ENCODE assay signal across 17 cellular contexts in the genomic region with DNA sequence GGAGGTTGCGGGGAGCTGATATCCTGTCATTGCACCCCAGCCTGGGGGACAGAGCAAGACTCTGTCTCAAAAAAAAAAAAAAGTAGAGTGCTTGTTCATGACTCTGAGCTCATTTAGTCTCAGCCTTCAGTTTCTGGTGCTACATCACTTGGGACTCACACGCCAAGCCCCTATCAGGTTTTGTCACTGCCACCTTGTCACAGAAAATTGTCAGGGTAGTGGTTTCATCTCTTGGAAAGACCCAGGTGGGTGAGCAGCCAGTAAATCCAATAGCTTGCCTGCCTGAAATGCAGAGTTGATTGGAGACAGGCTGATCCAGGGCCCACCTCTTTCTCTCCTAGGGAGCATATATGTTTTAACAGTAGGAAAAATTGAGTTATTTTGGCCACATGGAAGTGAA.
"Had no signal": no experiment of that assay in that cellular context is flagged by ENCODE, and none has a peak within 500 bp of the region (broad histone marks: within the 10 kb centered on the region; RNA-seq: fewer than 3 reads in every experiment).

No MANE protein-coding gene starts in this region.

- H3K4me2 ChIP-seq: SK-N-SH had no signal

- H3K4me3 ChIP-seq: MG63 had no signal

- DNase-seq: Karpas-422, KBM-7, MG63, NCI-H1092 treated with DMSO at 0.1 percent for 48 hours, NCI-H1436, NCI-H187, NCI-H2029, NCI-H2081 treated with DMSO at 0.1 percent for 48 hours, NCI-H2171 treated with DMSO at 0.1 percent for 48 hours, NCI-H2227 treated with DMSO at 0.1 percent for 48 hours, NCI-H524, NCI-H526 treated with DMSO at 0.1 percent for 48 hours, NCI-H748 treated with DMSO at 0.1 percent for 48 hours, RPMI8226, SHP77, SK-N-SH, SW 1271 had no signal

- H3K36me3 ChIP-seq: MG63 had no signal

- H3K9ac ChIP-seq: SK-N-SH had no signal

- H3K9me3 ChIP-seq: MG63, SK-N-SH had no signal

- H3K9me2 ChIP-seq: SK-N-SH had no signal
